1 cellular context compared by ENCODE assay signal in genomic region chr7:51352174-51353145, GRCh38.
TF ChIP-seq lines count a peak whose summit lies in the region.

No MANE protein-coding gene starts in this region.

TF ChIP-seq in HCT116, 20 proteins besides CTCF, POLR2A, EP300 and RAD21 (continued from another document):
- TF ChIP-seq ELF1 (IDR thresholded peaks at IDR 0.05; ENCODE audit: borderline replicate concordance, low read depth) (no peak), ZNF274 (IDR thresholded peaks at IDR 0.05; ENCODE audit: low read depth, low read length) (no peak), FOSL1 (IDR thresholded peaks at IDR 0.05; ENCODE audit: low read depth) (no peak), EZH2 (IDR thresholded peaks at IDR 0.05) (no peak), POLR2AphosphoS5 (IDR thresholded peaks at IDR 0.05; ENCODE audit: low read depth, low read length) (no peak), ZBTB33 (IDR thresholded peaks at IDR 0.05; ENCODE audit: extremely low read depth, insufficient replicate concordance, low read length) (no peak), JUND (IDR thresholded peaks at IDR 0.05) (no peak), ZFX (IDR thresholded peaks at IDR 0.05) (no peak), REST (IDR thresholded peaks at IDR 0.05; ENCODE audit: low read depth) (no peak), ATF3 (IDR thresholded peaks at IDR 0.05) (no peak), EGR1 (IDR thresholded peaks at IDR 0.05; ENCODE audit: low read depth) (no peak)
